In the genomic region with DNA sequence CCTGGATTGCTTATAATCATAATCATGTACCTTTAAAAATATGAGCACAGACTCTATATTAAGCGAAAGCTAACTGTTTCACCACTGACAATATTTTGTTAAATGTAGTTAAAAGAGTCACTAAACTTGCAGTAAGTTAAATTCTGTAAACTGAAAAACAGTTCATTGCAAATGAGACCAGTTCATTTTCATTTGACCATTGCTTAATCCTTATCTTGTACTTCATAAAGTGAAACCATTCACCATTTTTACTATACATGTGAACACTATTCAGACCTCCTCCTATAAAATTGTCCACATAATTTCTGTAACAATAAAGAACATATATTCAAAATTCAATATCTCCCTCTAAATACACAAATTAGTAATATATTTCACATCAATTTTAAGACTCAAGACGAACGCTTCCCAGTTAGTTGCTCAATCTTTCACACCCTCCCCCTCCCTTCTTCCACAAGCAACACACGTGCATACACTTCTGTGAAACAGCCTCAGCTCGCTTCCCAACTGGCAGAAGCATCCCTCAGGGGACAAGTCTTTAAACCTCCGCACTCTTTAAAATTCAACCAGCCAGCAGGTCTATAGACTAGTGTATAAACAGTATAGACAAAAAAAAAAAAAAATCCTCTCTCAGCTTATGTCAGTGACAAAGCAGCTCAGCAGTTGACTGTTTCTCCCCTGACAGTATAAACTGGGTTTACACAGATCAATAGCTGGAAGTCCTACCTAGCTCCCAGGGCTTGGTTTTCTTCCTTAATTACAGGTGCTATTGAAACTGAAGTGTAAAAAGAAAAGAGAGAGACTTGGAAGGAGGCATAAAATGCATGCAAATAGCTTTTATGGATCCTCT, we compare ENCODE assay signal across 8 cellular contexts.
A peak's percentile ranks its signal among the peaks of the same experiment; 100 is the strongest.
DNase-seq lines count a peak whose midpoint lies in the region; ATAC-seq lines count a peak whose summit lies in the region.

No MANE protein-coding gene starts in this region.

- peak overlapping the region in 1 of 2 donors; percentile 42 for H3K9ac ChIP-seq in duodenal mucosa (ENCODE audit: low read depth in 1 of 2, low read length in 2 of 2)

- ATAC-seq in naive B cell (ENCODE audit: low read depth in 2 of 2), result no peak
- no peak for ATAC-seq in HG02763 (IDR thresholded peaks at IDR 0.05; ENCODE audit: unreplicated experiment)
- no peak for ATAC-seq in HG02852 (IDR thresholded peaks at IDR 0.05; ENCODE audit: unreplicated experiment)

- CTCF ChIA-PET in activated CD4-positive, alpha-beta T cell treated with anti-CD3 and anti-CD28 coated beads, Interleukin-2, amount 10 ng/mL, durations not matched to agents 7 days and 5 days (lab: Charles Lee), result no interaction called here

- DNase-seq in CD1c-positive myeloid dendritic cell (ENCODE audit: extremely low spot score) (peak; percentile 11), NCI-H2107 treated with DMSO at 0.1 percent for 48 hours (lab: John Stamatoyannopoulos, UW; ENCODE audit: unreplicated experiment) (peak; percentile 91), naive B cell (no peak), RKO (ENCODE audit: low spot score) (no peak)
- DNase-seq in activated CD4-positive, alpha-beta T cell treated with anti-CD3 and anti-CD28 coated beads, Interleukin-2, amount 10 ng/mL, durations not matched to agents 7 days and 5 days, result no peak

- H3K4me1 ChIP-seq in duodenal mucosa (ENCODE audit: control insufficient read depth in 1 of 2, insufficient read depth in 2 of 2, low read length in 2 of 2), result peaks cover 0 to 19% of the 10 kb centered on the region in 2 donors

- no peak overlapping the region for H3K27ac ChIP-seq in duodenal mucosa (ENCODE audit: low read depth, low read length)

- peak overlapping the region in 1 of 6 donors; percentile 26 for H3K27ac Mint-ChIP-seq in naive B cell
- H3K27ac Mint-ChIP-seq in activated CD4-positive, alpha-beta T cell treated with anti-CD3 and anti-CD28 coated beads, Interleukin-2, amount 10 ng/mL, durations not matched to agents 7 days and 5 days, result no peak overlapping the region

- H3K4me3 ChIP-seq in duodenal mucosa (ENCODE audit: low read depth in 1 of 2, low read length in 2 of 2), result peak overlapping the region; percentile 45 to 48

- H3K4me1 Mint-ChIP-seq in naive B cell, result peaks cover 7 to 9% (median 8%) of the 10 kb centered on the region in 3 donors
- H3K4me1 Mint-ChIP-seq in activated CD4-positive, alpha-beta T cell treated with anti-CD3 and anti-CD28 coated beads, Interleukin-2, amount 10 ng/mL, durations not matched to agents 7 days and 5 days, result no peaks in the 10 kb centered on the region

- H3K4me3 Mint-ChIP-seq in naive B cell, result peak overlapping the region in 7 of 8 donors; percentile 2 to 63 (median 42)
- H3K4me3 Mint-ChIP-seq in activated CD4-positive, alpha-beta T cell treated with anti-CD3 and anti-CD28 coated beads, Interleukin-2, amount 10 ng/mL, durations not matched to agents 7 days and 5 days, result no peak overlapping the region

- H3K36me3 Mint-ChIP-seq in naive B cell, result no peaks in the 10 kb centered on the region
- no peaks in the 10 kb centered on the region for H3K36me3 Mint-ChIP-seq in activated CD4-positive, alpha-beta T cell treated with anti-CD3 and anti-CD28 coated beads, Interleukin-2, amount 10 ng/mL, durations not matched to agents 7 days and 5 days (ENCODE audit: low read depth)

- H3K27me3 ChIP-seq in duodenal mucosa (ENCODE audit: control insufficient read depth in 1 of 2, insufficient read depth in 2 of 2, low read length in 2 of 2), result no peaks in the 10 kb centered on the region

- no peaks in the 10 kb centered on the region for H3K36me3 ChIP-seq in duodenal mucosa (ENCODE audit: control insufficient read depth in 1 of 2, insufficient read depth in 2 of 2, low read length in 2 of 2)

- H3K9me3 Mint-ChIP-seq in naive B cell, result no peaks in the 10 kb centered on the region
- H3K9me3 Mint-ChIP-seq in activated CD4-positive, alpha-beta T cell treated with anti-CD3 and anti-CD28 coated beads, Interleukin-2, amount 10 ng/mL, durations not matched to agents 7 days and 5 days, result no peaks in the 10 kb centered on the region

- POLR2A ChIA-PET in activated CD4-positive, alpha-beta T cell treated with anti-CD3 and anti-CD28 coated beads, Interleukin-2, amount 10 ng/mL, durations not matched to agents 7 days and 5 days (lab: Charles Lee), result no interaction called here

- no peaks in the 10 kb centered on the region for H3K27me3 Mint-ChIP-seq in naive B cell
- H3K27me3 Mint-ChIP-seq in activated CD4-positive, alpha-beta T cell treated with anti-CD3 and anti-CD28 coated beads, Interleukin-2, amount 10 ng/mL, durations not matched to agents 7 days and 5 days, result no peaks in the 10 kb centered on the region

- H3K9me3 ChIP-seq in duodenal mucosa (ENCODE audit: control insufficient read depth in 1 of 2, low read length in 2 of 2), result no peaks in the 10 kb centered on the region

Comparison
In these comparisons a context has a peak if more than half of its experiments do, and no peak if none do; other contexts are left out.
1. DNase-seq: peak in CD1c-positive myeloid dendritic cell (single experiment) and NCI-H2107 treated with DMSO at 0.1 percent for 48 hours (single experiment); none in naive B cell (single experiment), activated CD4-positive, alpha-beta T cell treated with anti-CD3 and anti-CD28 coated beads, Interleukin-2, amount 10 ng/mL, durations not matched to agents 7 days and 5 days (single experiment) and RKO (single experiment).